ENCODE assay signal across 1 cellular context in genomic region chr11:75562048-75562835, GRCh38.
A peak's percentile ranks its signal among the peaks of the same experiment; 100 is the strongest.
TF ChIP-seq lines count a peak whose summit lies in the region.

Gene SERPINH1, plus strand, starts transcription at chr11:75562253. Its CDS starts 4,097 bp downstream, at chr11:75566350.

TF ChIP-seq in HepG2, 621 proteins besides CTCF, POLR2A, EP300 and RAD21 (continued from another document):
- TF ChIP-seq KIAA2018 (CRISPR knock-in tag; IDR thresholded peaks at IDR 0.05; ENCODE audit: borderline replicate concordance) = no peak
- peak; percentile 12; the same call in 1 of the 2 replicates for TF ChIP-seq ZNF331 (CRISPR knock-in tag; IDR thresholded peaks at IDR 0.05)
- TF ChIP-seq RARA (CRISPR knock-in tag; IDR thresholded peaks at IDR 0.05) = no peak
- no peak for TF ChIP-seq LRRFIP1 (CRISPR knock-in tag; conservative IDR thresholded peaks at IDR 0.05)
- no peak for TF ChIP-seq JUNB (CRISPR knock-in tag; IDR thresholded peaks at IDR 0.05; ENCODE audit: borderline replicate concordance)
TF ChIP-seq in HepG2: peak in this region for 146.
